22 cellular contexts compared by ENCODE assay signal in genomic region chr15:96130734-96131133, GRCh38.
"Had no signal": no experiment of that assay in that cellular context is flagged by ENCODE, and none has a peak within 500 bp of the region (broad histone marks: within the 10 kb centered on the region; RNA-seq: fewer than 3 reads in every experiment).

No MANE protein-coding gene starts in this region.

- H3K27me3 Mint-ChIP-seq: dendritic cell treated with granulocyte-macrophage colony-stimulating factor and Interleukin-4, amounts not matched to agents 40 ng/mL and 50 ng/mL, for 4 days; stimulated activated naive B cell treated with anti-CD40 and anti-IgM and Interleukin-4, amounts not matched to agents 10 μg/mL and 1 μg/mL and 100 μg/mL, for 72 hours had no signal

- H3K9me3 ChIP-seq: heart left ventricle, prostate gland, testis, transverse colon had no signal

- H3K9ac ChIP-seq: parathyroid adenoma had no signal

- H3K27me3 ChIP-seq: heart left ventricle, testis, transverse colon had no signal

- H3K4me3 Mint-ChIP-seq: dendritic cell treated with granulocyte-macrophage colony-stimulating factor and Interleukin-4, amounts not matched to agents 40 ng/mL and 50 ng/mL, for 4 days; endodermal cell; naive B cell; nephron progenitor cell; stimulated activated naive B cell treated with anti-CD40 and anti-IgM and Interleukin-4, amounts not matched to agents 10 μg/mL and 1 μg/mL and 100 μg/mL, for 72 hours; stimulated activated naive CD8-positive, alpha-beta T cell treated with anti-CD3 and anti-CD28 coated beads, Interleukin-15, amount 100 ng/mL, for 72 hours had no signal

- H3K4me1 Mint-ChIP-seq: endodermal cell; naive B cell; stimulated activated naive B cell treated with anti-CD40 and anti-IgM and Interleukin-4, amounts not matched to agents 10 μg/mL and 1 μg/mL and 100 μg/mL, for 72 hours; stimulated activated naive CD8-positive, alpha-beta T cell treated with anti-CD3 and anti-CD28 coated beads, Interleukin-15, amount 100 ng/mL, for 72 hours had no signal

- H3K36me3 Mint-ChIP-seq: naive B cell; stimulated activated naive B cell treated with anti-CD40 and anti-IgM and Interleukin-4, amounts not matched to agents 10 μg/mL and 1 μg/mL and 100 μg/mL, for 72 hours had no signal

- H3K27ac Mint-ChIP-seq: dendritic cell treated with granulocyte-macrophage colony-stimulating factor and Interleukin-4, amounts not matched to agents 40 ng/mL and 50 ng/mL, for 4 days; endodermal cell; naive B cell; nephron progenitor cell; stimulated activated naive B cell treated with anti-CD40 and anti-IgM and Interleukin-4, amounts not matched to agents 10 μg/mL and 1 μg/mL and 100 μg/mL, for 72 hours; stimulated activated naive CD8-positive, alpha-beta T cell treated with anti-CD3 and anti-CD28 coated beads, Interleukin-15, amount 100 ng/mL, for 72 hours had no signal

- H3K79me2 ChIP-seq: parathyroid adenoma had no signal

- H3K36me3 ChIP-seq: heart left ventricle, prostate gland, transverse colon had no signal

- ATAC-seq: heart left ventricle; left colon; left ventricle myocardium superior; sciatic nerve; stimulated activated naive B cell treated with anti-CD40 and anti-IgM and Interleukin-4, amounts not matched to agents 10 μg/mL and 1 μg/mL and 100 μg/mL, for 72 hours; stimulated activated naive CD8-positive, alpha-beta T cell treated with anti-CD3 and anti-CD28 coated beads, Interleukin-15, amount 100 ng/mL, for 72 hours had no signal

- H3K27ac ChIP-seq: heart left ventricle, parathyroid adenoma, prostate gland, testis, transverse colon had no signal

- H2AFZ ChIP-seq: parathyroid adenoma had no signal

- H3K4me3 ChIP-seq: heart left ventricle, lung, prostate gland, testis, transverse colon had no signal

- H3K4me1 ChIP-seq: heart left ventricle, parathyroid adenoma, prostate gland, testis, transverse colon had no signal

- DNase-seq: effector CD4-positive, alpha-beta T cell; endodermal cell; foreskin melanocyte; heart left ventricle; hippocampal formation; left colon; left ventricle myocardium superior; mesendoderm; naive B cell; nephron progenitor cell; retina; stimulated activated CD4-positive, alpha-beta T cell treated with anti-CD3 and anti-CD28 coated beads, Interleukin-2, amount 100 ng/mL, for 24 hours; stimulated activated CD4-positive, alpha-beta T cell treated with anti-CD3 and anti-CD28 coated beads, Interleukin-4, amount 100 ng/mL, for 4 hours; stimulated activated naive B cell treated with anti-CD40 and anti-IgM and Interleukin-4, amounts not matched to agents 10 μg/mL and 1 μg/mL and 100 μg/mL, for 72 hours; stimulated activated naive CD8-positive, alpha-beta T cell treated with anti-CD3 and anti-CD28 coated beads, Interleukin-15, amount 100 ng/mL, for 72 hours; testis; transverse colon had no signal
